Comparison of ENCODE assay signal across 3 cellular contexts in genomic region chr20:59469266-59470252, GRCh38.
TF ChIP-seq lines count a peak whose summit lies in the region.

No MANE protein-coding gene starts in this region.

TF ChIP-seq in HepG2, 621 proteins besides CTCF, POLR2A, EP300 and RAD21 (continues in another document):
- TF ChIP-seq SOX5 (CRISPR knock-in tag; IDR thresholded peaks at IDR 0.05; ENCODE audit: borderline replicate concordance) (peak; percentile 93), ZNF121 (CRISPR knock-in tag; IDR thresholded peaks at IDR 0.05) (no peak), FOXP1 (IDR thresholded peaks at IDR 0.05) (no peak), FOXP1 (CRISPR knock-in tag; IDR thresholded peaks at IDR 0.05) (peak; percentile 28; the same call in 1 of the 2 replicates), ZC3H4 (CRISPR knock-in tag; IDR thresholded peaks at IDR 0.05; ENCODE audit: borderline replicate concordance) (no peak), ETV5 (CRISPR knock-in tag; IDR thresholded peaks at IDR 0.05; ENCODE audit: borderline replicate concordance) (peak; percentile 47; the same call in 1 of the 2 replicates), ZNF343 (CRISPR knock-in tag; IDR thresholded peaks at IDR 0.05) (no peak), ZNF644 (CRISPR knock-in tag; IDR thresholded peaks at IDR 0.05; ENCODE audit: low read depth) (peak; percentile 26; the same call in 1 of the 2 replicates), GABPA (IDR thresholded peaks at IDR 0.05; ENCODE audit: low read depth, low read length) (0 out of 2 replicates have a peak, but pooled peaks have one; percentile 10), GABPA (CRISPR knock-in tag; IDR thresholded peaks at IDR 0.05; ENCODE audit: low read depth) (peak; percentile 60; the same call in 1 of the 2 replicates), CBFB (CRISPR knock-in tag; IDR thresholded peaks at IDR 0.05) (no peak), ZNF549 (CRISPR knock-in tag; IDR thresholded peaks at IDR 0.05) (no peak)

TF ChIP-seq in H1, 55 proteins besides CTCF, POLR2A, EP300 and RAD21:
- TF ChIP-seq YY1 (IDR thresholded peaks at IDR 0.05; ENCODE audit: low read depth, low read length), result peak; percentile 70; the same call in 1 of the 2 replicates
- TF ChIP-seq KDM5A (IDR thresholded peaks at IDR 0.05; ENCODE audit: low read length), result no peak
- TF ChIP-seq TAF1 (IDR thresholded peaks at IDR 0.05; ENCODE audit: low read depth, low read length), result no peak
- no peak for TF ChIP-seq POLR2AphosphoS5 (IDR thresholded peaks at IDR 0.05; ENCODE audit: low read depth, low read length)
TF ChIP-seq in H1: peak in this region for 1.

TF ChIP-seq in HEK293T, 16 proteins besides CTCF, POLR2A, EP300 and RAD21:
- no peak for TF ChIP-seq SUZ12 (IDR thresholded peaks at IDR 0.05)
